In the genomic region with DNA sequence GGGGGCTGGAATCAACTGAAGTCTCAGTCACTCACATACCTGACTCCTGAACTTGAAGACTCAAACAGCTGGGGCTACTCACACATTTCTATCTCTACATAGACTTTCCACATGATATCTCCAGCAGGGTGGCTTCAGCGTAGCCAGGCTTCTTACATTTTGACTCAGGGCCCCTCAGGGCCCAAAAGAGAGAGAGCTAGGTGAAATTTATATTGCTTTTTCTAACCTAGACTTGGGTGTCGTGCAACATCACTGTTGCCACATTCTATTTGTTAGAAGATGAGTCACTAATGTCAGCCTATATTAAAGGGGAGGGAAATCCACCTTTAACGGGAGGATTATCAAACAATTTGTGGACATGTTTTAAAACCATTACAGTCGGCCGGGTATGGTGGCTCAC, we compare ENCODE assay signal across 16 cellular contexts.
DNase-seq lines count a peak whose midpoint lies in the region; ATAC-seq, FAIRE-seq and TF ChIP-seq lines count a peak whose summit lies in the region.
"Had no signal": no experiment of that assay in that cellular context is flagged by ENCODE, and none has a peak within 500 bp of the region (broad histone marks: within the 10 kb centered on the region; RNA-seq: fewer than 3 reads in every experiment).

No MANE protein-coding gene starts in this region.

- POLR2A ChIA-PET in MCF 10A (lab: Yijun Ruan, JAX) = interaction anchor here (0.7 to 1.1 kb wide), 2 partner anchors 21 to 27 kb away, joined by 3 to 4 read pairs; no protein-coding TSS in a partner anchor
- POLR2A ChIA-PET in naive thymus-derived CD8-positive, alpha-beta T cell (lab: Charles Lee) = interaction anchor here (1.1 kb wide), 1 partner anchor 17 kb away, joined by 4 read pairs; no protein-coding TSS in a partner anchor

- BruUV-seq in MCF 10A (replicated peaks; lab: Mats Ljungman, UMichigan) = no TSS peak

- no peak overlapping the region for H3K27ac ChIP-seq in breast epithelium

- H3K27me3 ChIP-seq in breast epithelium = no peaks in the 10 kb centered on the region

- no peaks in the 10 kb centered on the region for H3K9me3 ChIP-seq in breast epithelium
- H3K9me3 ChIP-seq: HAP-1 had no signal

- DNase-seq in MCF 10A (ENCODE audit: unreplicated experiment) = peak; percentile 56
- DNase-seq in breast epithelium (ENCODE audit: low spot score in 2 of 2) = no peak
- no peak for DNase-seq in central memory CD8-positive, alpha-beta T cell (ENCODE audit: low spot score in 2 of 2)
- no peak for DNase-seq in naive thymus-derived CD8-positive, alpha-beta T cell
- no peak for DNase-seq in mucosa of gallbladder (ENCODE audit: low spot score)
- no peak for DNase-seq in HTR-8/SVneo (ENCODE audit: insufficient read length, low spot score)
- DNase-seq: Caco-2; CD8-positive, alpha-beta memory T cell; DND-41; GDM1 had no signal

- TF ChIP-seq CTCF in MCF 10A (IDR thresholded peaks at IDR 0.05; ENCODE audit: unreplicated experiment) = no peak
- TF ChIP-seq CTCF in breast epithelium (IDR thresholded peaks at IDR 0.05) = no peak

- no peak for TF ChIP-seq POLR2A in breast epithelium (IDR thresholded peaks at IDR 0.05)

- intact Hi-C loops in MCF 10A (cut with micrococcal nuclease) = no loop called here
- intact Hi-C loops in breast epithelium (cut with DNase I; ENCODE audit: low total_unique reads) = no loop called here

- CTCF ChIA-PET in MCF 10A (lab: Yijun Ruan, JAX) = interaction anchor here (0.6 to 1.7 kb wide), 5 partner anchors 24 to 173 kb away, joined by 3 to 10 read pairs (median 4); partner anchors contain the start of gene STIM1

- H3K4me1 Mint-ChIP-seq in MCF 10A (ENCODE audit: insufficient read depth, unreplicated experiment) = peaks cover 21% of the 10 kb centered on the region
- peaks cover 53% of the 10 kb centered on the region for H3K4me1 Mint-ChIP-seq in central memory CD8-positive, alpha-beta T cell
- H3K4me1 Mint-ChIP-seq in naive thymus-derived CD8-positive, alpha-beta T cell = peaks cover 33 to 68% (median 43%) of the 10 kb centered on the region in 4 donors

- no peak for ATAC-seq in central memory CD8-positive, alpha-beta T cell (replicated peaks; ENCODE audit: extremely low read depth, poor library complexity, severe bottlenecking)
- no peak for ATAC-seq in naive thymus-derived CD8-positive, alpha-beta T cell
- no peak for ATAC-seq in GM21737 (IDR thresholded peaks at IDR 0.05; ENCODE audit: unreplicated experiment)
- ATAC-seq: HepG2 had no signal

- no peak overlapping the region for H3K27ac Mint-ChIP-seq in MCF 10A (ENCODE audit: low read depth, unreplicated experiment)
- peak overlapping the region; percentile 49 for H3K27ac Mint-ChIP-seq in central memory CD8-positive, alpha-beta T cell (ENCODE audit: low read depth)
- H3K27ac Mint-ChIP-seq in naive thymus-derived CD8-positive, alpha-beta T cell = peak overlapping the region in 8 of 10 donors; percentile 2 to 76 (median 44)

- H3K4me3 ChIP-seq in breast epithelium = no peak overlapping the region
- H3K4me3 ChIP-seq: HAP-1 had no signal

- peaks cover 5% of the 10 kb centered on the region for H3K36me3 Mint-ChIP-seq in MCF 10A (ENCODE audit: insufficient read depth, unreplicated experiment)
- peaks cover 16% of the 10 kb centered on the region for H3K36me3 Mint-ChIP-seq in central memory CD8-positive, alpha-beta T cell (ENCODE audit: insufficient read depth)
- H3K36me3 Mint-ChIP-seq in naive thymus-derived CD8-positive, alpha-beta T cell = peaks cover 21 to 56% (median 49%) of the 10 kb centered on the region in 3 donors

- FAIRE-seq in HTR-8/SVneo (lab: Jason Lieb, UNC) = no peak
- FAIRE-seq: GM19239, H1, HepG2 had no signal

- H3K9me3 Mint-ChIP-seq in MCF 10A (ENCODE audit: unreplicated experiment) = peaks cover 5% of the 10 kb centered on the region
- no peaks in the 10 kb centered on the region for H3K9me3 Mint-ChIP-seq in central memory CD8-positive, alpha-beta T cell
- peaks cover 0 to 7% (median 0%) of the 10 kb centered on the region in 9 donors for H3K9me3 Mint-ChIP-seq in naive thymus-derived CD8-positive, alpha-beta T cell

- H3K4me3 Mint-ChIP-seq in MCF 10A (ENCODE audit: unreplicated experiment) = no peak overlapping the region
- no peak overlapping the region for H3K4me3 Mint-ChIP-seq in central memory CD8-positive, alpha-beta T cell
- no peak overlapping the region for H3K4me3 Mint-ChIP-seq in naive thymus-derived CD8-positive, alpha-beta T cell
- H3K4me3 Mint-ChIP-seq: CD14-positive monocyte; CD8-positive, alpha-beta memory T cell had no signal

- no peaks in the 10 kb centered on the region for H3K27me3 Mint-ChIP-seq in MCF 10A (ENCODE audit: insufficient read depth, unreplicated experiment)
- no peaks in the 10 kb centered on the region for H3K27me3 Mint-ChIP-seq in central memory CD8-positive, alpha-beta T cell
- no peaks in the 10 kb centered on the region for H3K27me3 Mint-ChIP-seq in naive thymus-derived CD8-positive, alpha-beta T cell
- H3K27me3 Mint-ChIP-seq: CD8-positive, alpha-beta memory T cell had no signal

- H3K4me1 ChIP-seq in breast epithelium = peaks cover 0 to 6% of the 10 kb centered on the region in 2 donors
- H3K4me1 ChIP-seq: HAP-1 had no signal

- H3K36me3 ChIP-seq in breast epithelium = no peaks in the 10 kb centered on the region
- H3K36me3 ChIP-seq: HAP-1 had no signal
